7 cellular contexts compared by ENCODE assay signal in genomic region chr21:45970674-45971486, GRCh38. TPM values are rescaled to one million over a fixed set of nuclear protein-coding genes. Genes with fewer than 3 reads are reported as not detected.
DNase-seq lines count a peak whose midpoint lies in the region; ATAC-seq and TF ChIP-seq lines count a peak whose summit lies in the region.

No MANE protein-coding gene starts in this region.

- 26 to 37% (median 29%) methylated on average over 16 to 21 of the region's 21 CpGs for WGBS in psoas muscle, 3 donors

- intact Hi-C loops in psoas muscle (cut with DNase I), result loop anchor here in 1 of 2 donors (5.0 kb wide), 2 partner anchors 131 to 256 kb away; partner anchors contain the start of gene LSS

- peak; percentile 58 to 62 (median 60) for ATAC-seq in psoas muscle
- no peak for ATAC-seq in GM21360 (IDR thresholded peaks at IDR 0.05; ENCODE audit: unreplicated experiment)
- no peak for ATAC-seq in GM19397 (IDR thresholded peaks at IDR 0.05; ENCODE audit: unreplicated experiment)

- DNase-seq in NCI-H1105 (lab: John Stamatoyannopoulos, UW), result peak; percentile 15
- DNase-seq in activated T-cell treated with anti-CD3 and anti-CD28 coated beads, Interleukin-2, amount 50 U/mL, for 48 hours, result peak; percentile 73 to 78
- peak; percentile 53 for DNase-seq in glomerular visceral epithelial cell (ENCODE audit: extremely low spot score)
- peak; percentile 69 to 82 for DNase-seq in psoas muscle

- H3K27ac ChIP-seq in psoas muscle, result peak overlapping the region; percentile 34

- TF ChIP-seq CTCF in GM12872 (IDR thresholded peaks at IDR 0.05; ENCODE audit: insufficient read depth, low read depth, low read length), result peak; percentile 82
- TF ChIP-seq CTCF in psoas muscle (IDR thresholded peaks at IDR 0.05), result peak; percentile 75

- peaks cover 17% of the 10 kb centered on the region for H3K4me1 ChIP-seq in psoas muscle

- no peaks in the 10 kb centered on the region for H3K36me3 ChIP-seq in psoas muscle (ENCODE audit: insufficient read depth in 1 of 2, low read depth in 1 of 2)

- H3K4me3 ChIP-seq in psoas muscle, result no peak overlapping the region

- peaks cover 0 to 40% (median 12%) of the 10 kb centered on the region in 3 donors for H3K27me3 ChIP-seq in psoas muscle (ENCODE audit: insufficient read depth in 3 of 3, low read length in 2 of 3)

- no peaks in the 10 kb centered on the region for H3K9me3 ChIP-seq in psoas muscle

RNA-seq across cellular contexts. Expression of gene COL6A1, which starts 10.7 kb away (rescaled TPM):
- 10 to 100 TPM; 36.1 to 83.0 (median 61.9) TPM for total RNA-seq in psoas muscle
- polyA plus RNA-seq in psoas muscle, result 10 to 100 TPM; 29.4 to 32.1 (median 30.4) TPM

Comparison
In these comparisons a context has a peak if more than half of its experiments do, and no peak if none do; other contexts are left out.
1. DNase-seq: peak in every context shown above with its lines; median percentile 76 in activated T-cell treated with anti-CD3 and anti-CD28 coated beads, Interleukin-2, amount 50 U/mL, for 48 hours; 76 in psoas muscle; 53 in glomerular visceral epithelial cell; 15 in NCI-H1105.
2. ATAC-seq: peak in psoas muscle (4 of 4); none in GM21360 (single experiment) and GM19397 (single experiment).